1 cellular context compared by ENCODE assay signal in genomic region chr19:15390814-15391213, GRCh38.
TF ChIP-seq lines count a peak whose summit lies in the region.

No MANE protein-coding gene starts in this region.

TF ChIP-seq in GM12878, 131 proteins besides CTCF, POLR2A, EP300 and RAD21:
- TF ChIP-seq CREB1 (IDR thresholded peaks at IDR 0.05; ENCODE audit: low read depth) (peak; percentile 26; the same call in 1 of the 2 replicates), FOS (IDR thresholded peaks at IDR 0.05; ENCODE audit: borderline replicate concordance, extremely low read depth, insufficient read length) (no peak), JUNB (IDR thresholded peaks at IDR 0.05) (0 out of 2 replicates have a peak, but pooled peaks have one; percentile 22), ATF7 (IDR thresholded peaks at IDR 0.05; ENCODE audit: low read depth) (peak; percentile 76), ZNF207 (IDR thresholded peaks at IDR 0.05; ENCODE audit: borderline replicate concordance) (no peak), MTA2 (IDR thresholded peaks at IDR 0.05; ENCODE audit: low read depth) (peak; percentile 33; the same call in 1 of the 2 replicates), NFIC (IDR thresholded peaks at IDR 0.05; ENCODE audit: low read depth, low read length) (peak; percentile 33; the same call in 1 of the 2 replicates), HCFC1 (IDR thresholded peaks at IDR 0.05; ENCODE audit: low read length) (no peak), RUNX3 (IDR thresholded peaks at IDR 0.05; ENCODE audit: low read length) (peak; percentile 61; the same call in 1 of the 2 replicates), HSF1 (IDR thresholded peaks at IDR 0.05; ENCODE audit: low read depth, low read length) (no peak)
